In genomic region chr5:1726469-1726865, GRCh38 we compare ENCODE assay signal across 25 cellular contexts.
A peak's percentile ranks its signal among the peaks of the same experiment; 100 is the strongest.
DNase-seq lines count a peak whose midpoint lies in the region; ATAC-seq, FAIRE-seq and TF ChIP-seq lines count a peak whose summit lies in the region.
"Had no signal": no experiment of that assay in that cellular context is flagged by ENCODE, and none has a peak within 500 bp of the region (broad histone marks: within the 10 kb centered on the region; RNA-seq: fewer than 3 reads in every experiment).

No MANE protein-coding gene starts in this region.

- no peak overlapping the region for H3K4me3 Mint-ChIP-seq in H9
- no peak overlapping the region for H3K4me3 Mint-ChIP-seq in stimulated activated effector memory CD8-positive, alpha-beta T cell treated with anti-CD3 and anti-CD28 coated beads, Interleukin-12 subunit alpha, Interleukin-12 subunit beta, amount 100 ng/mL, for 72 hours
- H3K4me3 Mint-ChIP-seq: activated CD4-positive, alpha-beta T cell treated with anti-CD3 and anti-CD28 coated beads for 36 hours; activated naive CD8-positive, alpha-beta T cell; activated T-helper 1 cell treated with anti-CD3 and anti-CD28 coated beads, Interleukin-12 subunit alpha, Interleukin-12 subunit beta, Interleukin-2, Interleukin-4 antibody, amounts not matched to agents 30 ng/mL and 10 ng/mL and 1 ng/mL, durations not matched to agents 14 hours and 24 hours and 36 hours had no signal

- peaks cover 2% of the 10 kb centered on the region for H3K27me3 ChIP-seq in DND-41 (ENCODE audit: insufficient read depth, low read length, poor library complexity)
- no peaks in the 10 kb centered on the region for H3K27me3 ChIP-seq in H9 (ENCODE audit: insufficient read depth, low read length)
- no peaks in the 10 kb centered on the region for H3K27me3 ChIP-seq in mesendoderm (ENCODE audit: insufficient read depth, low read length, poor library complexity)
- H3K27me3 ChIP-seq: tibial nerve had no signal

- H4K5ac ChIP-seq in H9 (ENCODE audit: insufficient read length, low read depth, low read length), result no peak overlapping the region
- H4K5ac ChIP-seq in mesendoderm (ENCODE audit: low read length), result no peak overlapping the region

- no peak overlapping the region for H4K91ac ChIP-seq in H9 (ENCODE audit: insufficient read length, low read depth, low read length)

- no peaks in the 10 kb centered on the region for H3K23me2 ChIP-seq in H9 (ENCODE audit: insufficient read length, low read depth, low read length, poor library complexity, severe bottlenecking)

- no peak for ATAC-seq in DND-41 (ENCODE audit: insufficient read depth, low read depth)
- no peak for ATAC-seq in stimulated activated effector memory CD8-positive, alpha-beta T cell treated with anti-CD3 and anti-CD28 coated beads, Interleukin-12 subunit alpha, Interleukin-12 subunit beta, amount 100 ng/mL, for 72 hours
- ATAC-seq in HG02759 (IDR thresholded peaks at IDR 0.05; ENCODE audit: unreplicated experiment), result no peak
- ATAC-seq: activated CD4-positive, alpha-beta T cell treated with anti-CD3 and anti-CD28 coated beads for 36 hours; effector memory CD8-positive, alpha-beta T cell; heart left ventricle had no signal

- H3K79me2 ChIP-seq in DND-41 (ENCODE audit: insufficient read depth, low read length) (no peaks in the 10 kb centered on the region), H9 (ENCODE audit: insufficient read depth, low read length) (no peaks in the 10 kb centered on the region), mesendoderm (ENCODE audit: control insufficient read depth, insufficient read depth, low read length) (no peaks in the 10 kb centered on the region)

- 0 out of 7 replicates have a peak overlapping the region, but pooled peaks of 1 of the 3 experiments have one; percentile 34 for H3K27ac Mint-ChIP-seq in H9
- no peak overlapping the region for H3K27ac Mint-ChIP-seq in stimulated activated effector memory CD8-positive, alpha-beta T cell treated with anti-CD3 and anti-CD28 coated beads, Interleukin-12 subunit alpha, Interleukin-12 subunit beta, amount 100 ng/mL, for 72 hours
- H3K27ac Mint-ChIP-seq: activated CD4-positive, alpha-beta T cell treated with anti-CD3 and anti-CD28 coated beads for 36 hours; activated naive CD8-positive, alpha-beta T cell; activated T-helper 1 cell treated with anti-CD3 and anti-CD28 coated beads, Interleukin-12 subunit alpha, Interleukin-12 subunit beta, Interleukin-2, Interleukin-4 antibody, amounts not matched to agents 30 ng/mL and 10 ng/mL and 1 ng/mL, durations not matched to agents 14 hours and 24 hours and 36 hours; effector memory CD8-positive, alpha-beta T cell; T-helper 1 cell treated with Interleukin-12 subunit alpha and Interleukin-12 subunit beta and Interleukin-4 antibody, amounts not matched to agents 30 μg/mL and 1 μg/mL, for 36 hours had no signal

- no peak overlapping the region for H3T11ph ChIP-seq in H9 (ENCODE audit: low read length)

- H2BK120ac ChIP-seq in H9 (ENCODE audit: low read depth, low read length, poor library complexity, severe bottlenecking) (no peak overlapping the region), mesendoderm (ENCODE audit: low read depth, low read length) (no peak overlapping the region)

- H3K9ac ChIP-seq in DND-41 (ENCODE audit: low read depth, low read length) (no peak overlapping the region), H9 (ENCODE audit: extremely low read depth, insufficient read length, low read length) (no peak overlapping the region), kidney (ENCODE audit: low read length in 2 of 2) (no peak overlapping the region), mesendoderm (ENCODE audit: low read length) (no peak overlapping the region)

- FAIRE-seq in kidney (lab: Jason Lieb, UNC), result no peak
- FAIRE-seq: GM18507 had no signal

- H3K4me1 Mint-ChIP-seq in H9, result peaks cover 27 to 28% of the 10 kb centered on the region in 2 experiments
- peaks cover 7% of the 10 kb centered on the region for H3K4me1 Mint-ChIP-seq in stimulated activated effector memory CD8-positive, alpha-beta T cell treated with anti-CD3 and anti-CD28 coated beads, Interleukin-12 subunit alpha, Interleukin-12 subunit beta, amount 100 ng/mL, for 72 hours
- H3K4me1 Mint-ChIP-seq: activated CD4-positive, alpha-beta T cell treated with anti-CD3 and anti-CD28 coated beads for 36 hours had no signal

- WGBS in H9 (ENCODE audit: extremely low coverage, insufficient read length, low lambda C conversion rate), result no CpG with 5 or more reads among the region's 11 CpGs
- no CpG with 5 or more reads among the region's 11 CpGs for WGBS in mesendoderm (ENCODE audit: extremely low coverage, insufficient coverage, low lambda C conversion rate)

- no peaks in the 10 kb centered on the region for H3K9me3 Mint-ChIP-seq in H9
- no peaks in the 10 kb centered on the region for H3K9me3 Mint-ChIP-seq in stimulated activated effector memory CD8-positive, alpha-beta T cell treated with anti-CD3 and anti-CD28 coated beads, Interleukin-12 subunit alpha, Interleukin-12 subunit beta, amount 100 ng/mL, for 72 hours
- H3K9me3 Mint-ChIP-seq: activated T-helper 1 cell treated with anti-CD3 and anti-CD28 coated beads, Interleukin-12 subunit alpha, Interleukin-12 subunit beta, Interleukin-2, Interleukin-4 antibody, amounts not matched to agents 30 ng/mL and 10 ng/mL and 1 ng/mL, durations not matched to agents 14 hours and 24 hours and 36 hours; effector memory CD8-positive, alpha-beta T cell; T-helper 1 cell treated with Interleukin-12 subunit alpha and Interleukin-12 subunit beta and Interleukin-4 antibody, amounts not matched to agents 30 μg/mL and 1 μg/mL, for 36 hours had no signal

- H3K27ac ChIP-seq in DND-41 (ENCODE audit: low read length) (no peak overlapping the region), H9 (ENCODE audit: insufficient read length, low read depth, low read length) (no peak overlapping the region), kidney (ENCODE audit: low read depth in 2 of 2, low read length in 2 of 2) (no peak overlapping the region), mesendoderm (ENCODE audit: low read depth, low read length) (no peak overlapping the region)
- H3K27ac ChIP-seq: coronary artery, heart left ventricle, RWPE1, tibial nerve had no signal

- H3K4me1 ChIP-seq in DND-41 (ENCODE audit: insufficient read depth, low read length), result no peaks in the 10 kb centered on the region
- no peaks in the 10 kb centered on the region for H3K4me1 ChIP-seq in H9 (ENCODE audit: insufficient read depth, low read length)
- no peaks in the 10 kb centered on the region for H3K4me1 ChIP-seq in kidney (ENCODE audit: control insufficient read depth in 1 of 2, insufficient read depth in 1 of 2, low read depth in 1 of 2, low read length in 2 of 2)
- H3K4me1 ChIP-seq in mesendoderm (ENCODE audit: control insufficient read depth, low read depth, low read length), result peaks cover 3% of the 10 kb centered on the region
- H3K4me1 ChIP-seq: Caco-2, heart left ventricle, tibial nerve had no signal

- H3K18ac ChIP-seq in H9 (ENCODE audit: insufficient read length, low read depth, low read length) (no peak overlapping the region), mesendoderm (ENCODE audit: low read length) (no peak overlapping the region)

- TF ChIP-seq CTCF in DND-41 (IDR thresholded peaks at IDR 0.05; ENCODE audit: borderline replicate concordance, extremely low read depth, low read length, poor library complexity, severe bottlenecking), result no peak
- no peak for TF ChIP-seq CTCF in H9 (conservative IDR thresholded peaks at IDR 0.05)
- no peak for TF ChIP-seq CTCF in kidney (IDR thresholded peaks at IDR 0.05; ENCODE audit: borderline replicate concordance, extremely low read depth, insufficient read depth)

- H3K79me1 ChIP-seq in H9 (ENCODE audit: insufficient read depth, low read depth, low read length, poor library complexity, severe bottlenecking), result no peaks in the 10 kb centered on the region
- H3K79me1 ChIP-seq in mesendoderm (ENCODE audit: low read length), result no peaks in the 10 kb centered on the region

- intact Hi-C loops in kidney (cut with DNase I), result no loop called here

- H3K9me3 ChIP-seq in DND-41 (ENCODE audit: insufficient read depth, low read length, severe bottlenecking), result no peaks in the 10 kb centered on the region
- H3K9me3 ChIP-seq in H9 (ENCODE audit: control insufficient read depth, low read depth, low read length), result no peaks in the 10 kb centered on the region
- H3K9me3 ChIP-seq in kidney (ENCODE audit: control insufficient read depth in 1 of 2, low read length in 2 of 2), result no peaks in the 10 kb centered on the region
- H3K9me3 ChIP-seq: Caco-2, heart left ventricle had no signal

- no peak overlapping the region for H2BK5ac ChIP-seq in H9 (ENCODE audit: insufficient read length, low read length)
- no peak overlapping the region for H2BK5ac ChIP-seq in mesendoderm (ENCODE audit: low read length)

- H3K14ac ChIP-seq in H9 (ENCODE audit: insufficient read depth, low read length), result no peak overlapping the region

- H2BK15ac ChIP-seq in H9 (ENCODE audit: low read depth, low read length) (no peak overlapping the region), mesendoderm (replicated peaks; ENCODE audit: low read depth) (no peak overlapping the region)

- peaks cover 22% of the 10 kb centered on the region for H3K27me3 Mint-ChIP-seq in H9 (ENCODE audit: low read depth)
- H3K27me3 Mint-ChIP-seq: activated naive CD8-positive, alpha-beta T cell had no signal

- no peak overlapping the region for H2AK5ac ChIP-seq in H9 (ENCODE audit: insufficient read length, low read length)
- H2AK5ac ChIP-seq in mesendoderm (ENCODE audit: low read length), result no peak overlapping the region

- H3K56ac ChIP-seq in H9 (ENCODE audit: insufficient read length, low read depth, low read length), result no peak overlapping the region
- no peak overlapping the region for H3K56ac ChIP-seq in mesendoderm (ENCODE audit: low read length)

- H2BK20ac ChIP-seq in H9 (ENCODE audit: low read depth, low read length, poor library complexity, severe bottlenecking), result no peak overlapping the region

- DNase-seq in DND-41 (peak; percentile 2), H9 (peak; percentile 16), kidney (peak; percentile 46), mesendoderm (no peak)
- DNase-seq in stimulated activated effector memory CD8-positive, alpha-beta T cell treated with anti-CD3 and anti-CD28 coated beads, Interleukin-12 subunit alpha, Interleukin-12 subunit beta, amount 100 ng/mL, for 72 hours (ENCODE audit: low spot score in 2 of 2), result peak; percentile 1 to 33
- no peak for DNase-seq in activated CD4-positive, alpha-beta T cell treated with anti-CD3 and anti-CD28 coated beads, Interleukin-2, amount 50 U/mL, for 1 hour
- DNase-seq: activated CD4-positive, alpha-beta T cell treated with anti-CD3 and anti-CD28 coated beads for 36 hours; anterior cingulate cortex; C1 segment of cervical spinal cord; Caco-2; effector memory CD8-positive, alpha-beta T cell; heart left ventricle; Karpas-422; NCI-H1417 treated with DMSO at 0.1 percent for 48 hours; NCI-H2081 treated with DMSO at 0.1 percent for 48 hours; NCI-H446 treated with DMSO at 0.1 percent for 48 hours had no signal

- H4K20me1 ChIP-seq in DND-41 (ENCODE audit: insufficient read depth, low read length) (no peaks in the 10 kb centered on the region), H9 (ENCODE audit: control insufficient read depth, insufficient read depth, insufficient read length) (no peaks in the 10 kb centered on the region)

- no peak overlapping the region for H4K8ac ChIP-seq in H9 (replicated peaks; ENCODE audit: insufficient read length, low read depth, low read length)
- no peak overlapping the region for H4K8ac ChIP-seq in mesendoderm (ENCODE audit: low read depth, low read length)

- no peak overlapping the region for H2BK12ac ChIP-seq in H9 (ENCODE audit: insufficient read length, low read depth, low read length)

- H3K4me2 ChIP-seq in DND-41 (ENCODE audit: insufficient read depth, low read length) (no peak overlapping the region), H9 (ENCODE audit: insufficient read depth, insufficient read length, low read length) (no peak overlapping the region), mesendoderm (ENCODE audit: low read length) (no peak overlapping the region)

- H3K23ac ChIP-seq in H9 (ENCODE audit: insufficient read length, low read depth, low read length), result no peak overlapping the region
- no peak overlapping the region for H3K23ac ChIP-seq in mesendoderm (ENCODE audit: low read length)

- H2AFZ ChIP-seq in DND-41 (ENCODE audit: low read depth, low read length) (no peak overlapping the region), H9 (ENCODE audit: low read length) (no peak overlapping the region)

- H3K36me3 ChIP-seq in DND-41 (ENCODE audit: insufficient read depth, low read length), result no peaks in the 10 kb centered on the region
- H3K36me3 ChIP-seq in kidney (ENCODE audit: control insufficient read depth in 1 of 2, insufficient read depth in 2 of 2, low read length in 2 of 2), result no peaks in the 10 kb centered on the region
- H3K36me3 ChIP-seq in mesendoderm (ENCODE audit: control insufficient read depth, insufficient read depth, low read length), result no peaks in the 10 kb centered on the region
- H3K36me3 ChIP-seq: heart left ventricle, tibial nerve had no signal

- H3K4me3 ChIP-seq in DND-41 (ENCODE audit: low read depth in 1 of 2, low read length in 2 of 2) (no peak overlapping the region), kidney (ENCODE audit: low read length in 2 of 2) (no peak overlapping the region), mesendoderm (ENCODE audit: low read length) (no peak overlapping the region)
- H3K4me3 ChIP-seq: coronary artery, heart left ventricle, lung, tibial nerve had no signal

- no peaks in the 10 kb centered on the region; a peak in 1 of 7 replicates for H3K36me3 Mint-ChIP-seq in H9 (ENCODE audit: insufficient read depth in 1 of 3, low read depth in 3 of 3)
- H3K36me3 Mint-ChIP-seq in stimulated activated effector memory CD8-positive, alpha-beta T cell treated with anti-CD3 and anti-CD28 coated beads, Interleukin-12 subunit alpha, Interleukin-12 subunit beta, amount 100 ng/mL, for 72 hours, result no peaks in the 10 kb centered on the region
- H3K36me3 Mint-ChIP-seq: activated naive CD8-positive, alpha-beta T cell had no signal

- no peak overlapping the region for H3K4ac ChIP-seq in H9 (ENCODE audit: low read depth, low read length)
- no peak overlapping the region for H3K4ac ChIP-seq in mesendoderm (ENCODE audit: low read depth, low read length)

Comparison
In these comparisons a context has a peak if more than half of its experiments do, and no peak if none do; other contexts are left out.
1. DNase-seq: peak in DND-41 (single experiment), H9 (single experiment), kidney (single experiment) and stimulated activated effector memory CD8-positive, alpha-beta T cell treated with anti-CD3 and anti-CD28 coated beads, Interleukin-12 subunit alpha, Interleukin-12 subunit beta, amount 100 ng/mL, for 72 hours (2 of 2); none in mesendoderm (single experiment) and activated CD4-positive, alpha-beta T cell treated with anti-CD3 and anti-CD28 coated beads, Interleukin-2, amount 50 U/mL, for 1 hour (single experiment).